In genomic region chr12:72264548-72265175, GRCh38 we compare ENCODE assay signal across 1 cellular context.
TF ChIP-seq lines count a peak whose summit lies in the region.

No MANE protein-coding gene starts in this region.

TF ChIP-seq in Ishikawa, 13 proteins besides CTCF, POLR2A, EP300 and RAD21 (continued from another document):
- TF ChIP-seq REST (IDR thresholded peaks at IDR 0.05; ENCODE audit: low read depth) (no peak), CREB1 (IDR thresholded peaks at IDR 0.05; ENCODE audit: low read depth) (no peak), TEAD4 (IDR thresholded peaks at IDR 0.05) (no peak), NFIC (IDR thresholded peaks at IDR 0.05) (no peak), ZBTB7A (IDR thresholded peaks at IDR 0.05; ENCODE audit: low read depth) (no peak), TAF1 (IDR thresholded peaks at IDR 0.05; ENCODE audit: low read depth) (no peak), YY1 (IDR thresholded peaks at IDR 0.05; ENCODE audit: low read depth) (no peak), TCF12 (IDR thresholded peaks at IDR 0.05; ENCODE audit: low read depth) (no peak), CEBPB (IDR thresholded peaks at IDR 0.05) (no peak), FOXM1 (IDR thresholded peaks at IDR 0.05; ENCODE audit: borderline replicate concordance, low read depth) (no peak), MAX (IDR thresholded peaks at IDR 0.05) (no peak)
